In genomic region chr17:60089097-60089844, GRCh38 we compare ENCODE assay signal across 9 cellular contexts. TPM values are rescaled to one million over a fixed set of nuclear protein-coding genes. Genes with fewer than 3 reads are reported as not detected.
DNase-seq lines count a peak whose midpoint lies in the region; ATAC-seq and TF ChIP-seq lines count a peak whose summit lies in the region.
"Had no signal": no experiment of that assay in that cellular context is flagged by ENCODE, and none has a peak within 500 bp of the region (broad histone marks: within the 10 kb centered on the region; RNA-seq: fewer than 3 reads in every experiment).

No MANE protein-coding gene starts in this region.

- no peak overlapping the region for H3K4me3 ChIP-seq in CD4-positive, alpha-beta memory T cell (ENCODE audit: low read length in 2 of 2)

- H3K9me3 Mint-ChIP-seq in activated B cell treated with CpG ODN at 0.5 μM for 24 hours = no peaks in the 10 kb centered on the region
- peaks cover 0 to 16% (median 10%) of the 10 kb centered on the region in 8 donors for H3K9me3 Mint-ChIP-seq in CD4-positive, alpha-beta memory T cell

- H3K27me3 Mint-ChIP-seq in activated B cell treated with CpG ODN at 0.5 μM for 24 hours = no peaks in the 10 kb centered on the region
- H3K27me3 Mint-ChIP-seq in CD4-positive, alpha-beta memory T cell = peaks cover 6 to 11% of the 10 kb centered on the region in 2 donors

- intact Hi-C loops in activated B cell treated with CpG ODN at 0.5 μM for 24 hours (cut with micrococcal nuclease) = loop anchor here (1.0 to 5.0 kb wide), 2 partner anchors 11 to 438 kb away; partner anchors contain the start of genes APPBP2 and HEATR6
- intact Hi-C loops in CD4-positive, alpha-beta memory T cell (cut with micrococcal nuclease) = no loop called here
- intact Hi-C loops in posterior vena cava (cut with DNase I) = no loop called here
- intact Hi-C loops in left colon (cut with DNase I, micrococcal nuclease) = no loop called here

- peaks cover 2% of the 10 kb centered on the region for H3K36me3 Mint-ChIP-seq in activated B cell treated with CpG ODN at 0.5 μM for 24 hours (ENCODE audit: low read depth)
- H3K36me3 Mint-ChIP-seq in CD4-positive, alpha-beta memory T cell = peaks cover 0 to 4% of the 10 kb centered on the region in 2 donors

- no peaks in the 10 kb centered on the region for H3K4me1 ChIP-seq in CD4-positive, alpha-beta memory T cell (ENCODE audit: insufficient read depth, low read length)

- TF ChIP-seq CTCF in GM13976 (IDR thresholded peaks at IDR 0.05; ENCODE audit: borderline replicate concordance, control extremely low read depth, extremely low read depth, insufficient read depth, missing control alignments) (no peak), activated B cell treated with CpG ODN at 0.5 μM for 24 hours (IDR thresholded peaks at IDR 0.05) (no peak)

- H3K4me3 Mint-ChIP-seq in activated B cell treated with CpG ODN at 0.5 μM for 24 hours = peak overlapping the region; percentile 72
- H3K4me3 Mint-ChIP-seq in CD4-positive, alpha-beta memory T cell = no peak overlapping the region
- H3K4me3 Mint-ChIP-seq: CD4-positive, CD25-positive, alpha-beta regulatory T cell had no signal

- peak overlapping the region; percentile 91 for H3K27ac Mint-ChIP-seq in activated B cell treated with CpG ODN at 0.5 μM for 24 hours
- no peak overlapping the region for H3K27ac Mint-ChIP-seq in CD4-positive, alpha-beta memory T cell
- H3K27ac Mint-ChIP-seq: CD4-positive, CD25-positive, alpha-beta regulatory T cell had no signal

- H3K27me3 ChIP-seq in CD4-positive, alpha-beta memory T cell (ENCODE audit: insufficient read depth, low read length) = no peaks in the 10 kb centered on the region

- no peaks in the 10 kb centered on the region for H3K36me3 ChIP-seq in CD4-positive, alpha-beta memory T cell (ENCODE audit: insufficient read depth, low read length)

- CTCF ChIA-PET in activated B cell treated with CpG ODN at 0.5 μM for 24 hours (lab: Charles Lee) = no interaction called here
- CTCF ChIA-PET in CD4-positive, alpha-beta memory T cell (lab: Charles Lee; ENCODE audit: partially characterized antibody) = interaction anchor here (0.6 kb wide), 1 partner anchor 479 kb away, joined by 3 read pairs; no protein-coding TSS in a partner anchor

- H3K4me1 Mint-ChIP-seq in activated B cell treated with CpG ODN at 0.5 μM for 24 hours = peaks cover 83% of the 10 kb centered on the region
- peaks cover 0 to 2% (median 0%) of the 10 kb centered on the region in 4 donors for H3K4me1 Mint-ChIP-seq in CD4-positive, alpha-beta memory T cell
- H3K4me1 Mint-ChIP-seq: CD4-positive, CD25-positive, alpha-beta regulatory T cell had no signal

- peak; percentile 43 for DNase-seq in GM13976 (ENCODE audit: low spot score)
- DNase-seq in activated B cell treated with CpG ODN at 0.5 μM for 24 hours = no peak
- DNase-seq in CD4-positive, alpha-beta memory T cell = no peak
- no peak for DNase-seq in posterior vena cava (ENCODE audit: low spot score)
- DNase-seq in left colon = no peak
- DNase-seq in NCI-H524 treated with DMSO at 0.1 percent for 48 hours (lab: John Stamatoyannopoulos, UW) = no peak
- DNase-seq: CD4-positive, CD25-positive, alpha-beta regulatory T cell had no signal

- no peaks in the 10 kb centered on the region for H3K9me3 ChIP-seq in CD4-positive, alpha-beta memory T cell (ENCODE audit: control insufficient read depth in 1 of 2, low read length in 2 of 2)

- H3K27ac ChIP-seq in CD4-positive, alpha-beta memory T cell (ENCODE audit: low read depth, low read length) = no peak overlapping the region

- in situ Hi-C loops in GM13976 (cut with MboI; ENCODE audit: low sequenced_read_pairs, unreplicated experiment) = no loop called here

- ATAC-seq in GM21423 (IDR thresholded peaks at IDR 0.05; ENCODE audit: unreplicated experiment) (peak; percentile 60), HG03342 (IDR thresholded peaks at IDR 0.05; ENCODE audit: unreplicated experiment) (peak; percentile 57), activated B cell treated with CpG ODN at 0.5 μM for 24 hours (ENCODE audit: low read depth) (peak; percentile 74), left colon (no peak)

- POLR2A ChIA-PET in activated B cell treated with CpG ODN at 0.5 μM for 24 hours (lab: Charles Lee) = interaction anchor here (0.5 to 6.7 kb wide), 5 partner anchors 10 to 335 kb away, joined by 3 to 60 read pairs (median 5); partner anchors contain the start of gene HEATR6
- POLR2A ChIA-PET in CD4-positive, alpha-beta memory T cell (lab: Charles Lee; ENCODE audit: partially characterized antibody) = no interaction called here

RNA-seq across cellular contexts. Expression of gene HEATR6, which starts 10.6 kb away (rescaled TPM):
- total RNA-seq in activated B cell treated with CpG ODN at 0.5 μM for 24 hours = 18.2 and 22.3 TPM in 2 replicates
- total RNA-seq in CD4-positive, alpha-beta memory T cell = 10 to 100 TPM; 18.7 to 23.5 TPM
- polyA plus RNA-seq in CD4-positive, alpha-beta memory T cell = 10 to 100 TPM; 10.5 to 16.5 TPM
- 10 to 100 TPM; 13.1 to 16.3 TPM for total RNA-seq in posterior vena cava
- total RNA-seq in left colon = 1 to 10 TPM; 9.1 to 9.4 TPM
